ENCODE assay signal across 11 cellular contexts in genomic region chr20:45835230-45836224, GRCh38. TPM values are rescaled to one million over a fixed set of nuclear protein-coding genes. Genes with fewer than 3 reads are reported as not detected.
DNase-seq lines count a peak whose midpoint lies in the region; ATAC-seq, FAIRE-seq and TF ChIP-seq lines count a peak whose summit lies in the region.
"Had no signal": no experiment of that assay in that cellular context is flagged by ENCODE, and none has a peak within 500 bp of the region (broad histone marks: within the 10 kb centered on the region; RNA-seq: fewer than 3 reads in every experiment).

No MANE protein-coding gene starts in this region.

- DNase-seq in HepG2 (ENCODE audit: low spot score) (no peak), right lobe of liver (no peak), astrocyte of the hippocampus (ENCODE audit: low read depth, low spot score) (peak; percentile 28), immature natural killer cell (no peak), uterus (peak in 1 of 2 donors; percentile 50), superior temporal gyrus (ENCODE audit: extremely low spot score) (no peak), Caco-2 (no peak)
- no peak for DNase-seq in stimulated activated naive CD8-positive, alpha-beta T cell treated with anti-CD3 and anti-CD28 coated beads, Interleukin-15, amount 100 ng/mL, for 72 hours
- DNase-seq: DMS153, KG1 had no signal

- H3K36me3 ChIP-seq in HepG2 (replicated peaks in 1 of 2; ENCODE audit: control insufficient read depth in 1 of 2, insufficient read depth in 2 of 2, low read length in 2 of 2) = 0 out of 5 replicates have a peak, but pooled peaks cover 0 to 4% of the 10 kb centered on the region in 2 experiments
- H3K36me3 ChIP-seq in right lobe of liver = no peaks in the 10 kb centered on the region
- no peaks in the 10 kb centered on the region for H3K36me3 ChIP-seq in uterus
- H3K36me3 ChIP-seq in Caco-2 (ENCODE audit: control insufficient read depth, insufficient read depth, low read length) = no peaks in the 10 kb centered on the region

- no peaks in the 10 kb centered on the region for H3K79me2 ChIP-seq in HepG2 (ENCODE audit: insufficient read depth, low read length)

- no peak for TF ChIP-seq RAD21 in HepG2 (CRISPR knock-in tag; IDR thresholded peaks at IDR 0.05)

- POLR2A ChIA-PET in HepG2 (lab: Yijun Ruan, JAX) (interaction anchor here (2.3 kb wide), 1 partner anchor 92 kb away, joined by 6 read pairs; no protein-coding TSS in a partner anchor), Caco-2 (lab: Charles Lee) (interaction anchor here (2.0 kb wide), 1 partner anchor 99 kb away, joined by 12 read pairs; the partner anchor contains the start of gene PCIF1)

- CTCF ChIA-PET in HepG2 (lab: Yijun Ruan, JAX; ENCODE audit: low intra/inter-chr PET ratio, low total read pairs) = no interaction called here
- CTCF ChIA-PET in Caco-2 (lab: Charles Lee) = interaction anchor here (0.6 kb wide), 1 partner anchor 130 kb away, joined by 5 read pairs; no protein-coding TSS in a partner anchor

- no peak for TF ChIP-seq CTCF in HepG2 (CRISPR knock-in tag; IDR thresholded peaks at IDR 0.05)
- no peak for TF ChIP-seq CTCF in right lobe of liver (IDR thresholded peaks at IDR 0.05)
- TF ChIP-seq CTCF in uterus (IDR thresholded peaks at IDR 0.05) = peak in 1 of 4 experiments; percentile 4
- no peak for TF ChIP-seq CTCF in Caco-2 (IDR thresholded peaks at IDR 0.05; ENCODE audit: insufficient read depth in 1 of 2, low read depth in 1 of 2, low read length in 1 of 2, severe bottlenecking in 1 of 2, unreplicated experiment in 1 of 2)

- H3K4me1 Mint-ChIP-seq in immature natural killer cell (peaks cover 9 to 12% of the 10 kb centered on the region in 2 donors), Caco-2 (ENCODE audit: low read depth, unreplicated experiment) (peaks cover 10% of the 10 kb centered on the region)
- H3K4me1 Mint-ChIP-seq in stimulated activated naive CD8-positive, alpha-beta T cell treated with anti-CD3 and anti-CD28 coated beads, Interleukin-15, amount 100 ng/mL, for 72 hours = peaks cover 11% of the 10 kb centered on the region

- no peak overlapping the region for H3K27ac ChIP-seq in HepG2 (ENCODE audit: extremely low read length, insufficient read depth, low read length)
- H3K27ac ChIP-seq in right lobe of liver = no peak overlapping the region
- H3K27ac ChIP-seq in uterus = peak overlapping the region; percentile 93 to 96

- H4K20me1 ChIP-seq in HepG2 (ENCODE audit: insufficient read depth, low read length) = no peaks in the 10 kb centered on the region

- H3K4me3 Mint-ChIP-seq in immature natural killer cell = peak overlapping the region in 4 of 5 donors; percentile 29 to 83 (median 56)
- no peak overlapping the region for H3K4me3 Mint-ChIP-seq in Caco-2 (ENCODE audit: unreplicated experiment)
- H3K4me3 Mint-ChIP-seq in stimulated activated naive CD8-positive, alpha-beta T cell treated with anti-CD3 and anti-CD28 coated beads, Interleukin-15, amount 100 ng/mL, for 72 hours = no peak overlapping the region

- no peak for TF ChIP-seq POLR2A in HepG2 (IDR thresholded peaks at IDR 0.05; ENCODE audit: insufficient read depth in 1 of 2, low read depth in 2 of 2, low read length in 2 of 2)
- no peak for TF ChIP-seq POLR2A in right lobe of liver (IDR thresholded peaks at IDR 0.05)
- no peak for TF ChIP-seq POLR2A in uterus (IDR thresholded peaks at IDR 0.05)

- intact Hi-C loops in HepG2 (cut with micrococcal nuclease; ENCODE audit: unreplicated experiment) = no loop called here
- intact Hi-C loops in right lobe of liver (cut with DNase I) = no loop called here
- intact Hi-C loops in uterus (cut with DNase I; ENCODE audit: low total_unique reads) = no loop called here
- intact Hi-C loops in Caco-2 (cut with micrococcal nuclease; ENCODE audit: unreplicated experiment) = no loop called here

- H2AFZ ChIP-seq in HepG2 (ENCODE audit: low read length) = no peak overlapping the region

- peak overlapping the region; percentile 80; the same call in 1 of the 2 replicates for H3K4me2 ChIP-seq in HepG2 (ENCODE audit: low read depth, low read length)

- H3K4me3 ChIP-seq in HepG2 (replicated peaks in 1 of 3; ENCODE audit: insufficient read depth in 1 of 3, low read depth in 2 of 3, low read length in 3 of 3) (no peak overlapping the region), right lobe of liver (no peak overlapping the region), uterus (peak overlapping the region; percentile 54 to 83), Caco-2 (ENCODE audit: low read depth, low read length) (no peak overlapping the region)

- in situ Hi-C loops in HepG2 (cut with HindIII; ENCODE audit: extremely low pct_ligation_motif_present, low pct_unique_long_range_greater_than_20kb) = no loop called here

- H3K9me3 ChIP-seq in HepG2 (ENCODE audit: low read length) = no peaks in the 10 kb centered on the region
- H3K9me3 ChIP-seq in right lobe of liver = no peaks in the 10 kb centered on the region
- no peaks in the 10 kb centered on the region for H3K9me3 ChIP-seq in uterus
- no peaks in the 10 kb centered on the region for H3K9me3 ChIP-seq in Caco-2

- ATAC-seq in HepG2 (no peak), right lobe of liver (no peak)
- ATAC-seq in stimulated activated naive CD8-positive, alpha-beta T cell treated with anti-CD3 and anti-CD28 coated beads, Interleukin-15, amount 100 ng/mL, for 72 hours = no peak

- no peak overlapping the region for H3K27ac Mint-ChIP-seq in immature natural killer cell
- H3K27ac Mint-ChIP-seq in Caco-2 (ENCODE audit: unreplicated experiment) = no peak overlapping the region
- H3K27ac Mint-ChIP-seq in stimulated activated naive CD8-positive, alpha-beta T cell treated with anti-CD3 and anti-CD28 coated beads, Interleukin-15, amount 100 ng/mL, for 72 hours = peak overlapping the region in 1 of 2 donors; percentile 12
- H3K27ac Mint-ChIP-seq: activated naive CD4-positive, alpha-beta T cell treated with anti-CD3 and anti-CD28 coated beads, Interleukin-2, amount 50 U/mL, for 24 hours had no signal

- no peak for FAIRE-seq in HepG2 (lab: Jason Lieb, UNC)

- H3K36me3 Mint-ChIP-seq in immature natural killer cell = no peaks in the 10 kb centered on the region
- H3K36me3 Mint-ChIP-seq in Caco-2 (ENCODE audit: insufficient read depth, unreplicated experiment) = peaks cover 3% of the 10 kb centered on the region
- H3K36me3 Mint-ChIP-seq: activated naive CD4-positive, alpha-beta T cell treated with anti-CD3 and anti-CD28 coated beads, Interleukin-2, amount 50 U/mL, for 24 hours had no signal

- no peaks in the 10 kb centered on the region for H3K9me3 Mint-ChIP-seq in immature natural killer cell
- no peaks in the 10 kb centered on the region for H3K9me3 Mint-ChIP-seq in Caco-2 (ENCODE audit: unreplicated experiment)
- no peaks in the 10 kb centered on the region for H3K9me3 Mint-ChIP-seq in stimulated activated naive CD8-positive, alpha-beta T cell treated with anti-CD3 and anti-CD28 coated beads, Interleukin-15, amount 100 ng/mL, for 72 hours
- H3K9me3 Mint-ChIP-seq: activated naive CD4-positive, alpha-beta T cell treated with anti-CD3 and anti-CD28 coated beads, Interleukin-2, amount 50 U/mL, for 24 hours had no signal

- WGBS in HepG2 (ENCODE audit: low lambda C conversion rate) = 88% methylated on average over 10 of the region's 10 CpGs
- WGBS in right lobe of liver (ENCODE audit: insufficient coverage, low coverage, low lambda C conversion rate, missing lambda C conversion rate) = 76% methylated on average over 9 of the region's 10 CpGs

- no peaks in the 10 kb centered on the region for H3K27me3 ChIP-seq in HepG2 (ENCODE audit: control insufficient read depth in 1 of 2, insufficient read depth in 2 of 2, low read length in 2 of 2)
- H3K27me3 ChIP-seq in right lobe of liver = no peaks in the 10 kb centered on the region
- H3K27me3 ChIP-seq in uterus = no peaks in the 10 kb centered on the region
- no peaks in the 10 kb centered on the region for H3K27me3 ChIP-seq in Caco-2 (replicated peaks; ENCODE audit: control insufficient read depth, insufficient read depth, low read length)

- no peak overlapping the region for H3K9ac ChIP-seq in HepG2 (ENCODE audit: insufficient read depth, low read depth, low read length)

- no peak for TF ChIP-seq EP300 in HepG2 (IDR thresholded peaks at IDR 0.05; ENCODE audit: low read depth in 2 of 2, low read length in 2 of 2)
- no peak for TF ChIP-seq EP300 in HepG2 (CRISPR knock-in tag; IDR thresholded peaks at IDR 0.05; ENCODE audit: borderline replicate concordance)

- H3K4me1 ChIP-seq in HepG2 (ENCODE audit: insufficient read depth, low read length) = peaks cover 47% of the 10 kb centered on the region
- H3K4me1 ChIP-seq in right lobe of liver = peaks cover 0 to 7% (median 0%) of the 10 kb centered on the region in 4 donors
- H3K4me1 ChIP-seq in uterus = peaks cover 9 to 13% of the 10 kb centered on the region in 2 donors
- peaks cover 13% of the 10 kb centered on the region for H3K4me1 ChIP-seq in Caco-2

- H3K27me3 Mint-ChIP-seq in immature natural killer cell (ENCODE audit: low read depth in 3 of 3) = no peaks in the 10 kb centered on the region
- H3K27me3 Mint-ChIP-seq in Caco-2 (ENCODE audit: insufficient read depth, unreplicated experiment) = no peaks in the 10 kb centered on the region
- H3K27me3 Mint-ChIP-seq in stimulated activated naive CD8-positive, alpha-beta T cell treated with anti-CD3 and anti-CD28 coated beads, Interleukin-15, amount 100 ng/mL, for 72 hours = no peaks in the 10 kb centered on the region
- H3K27me3 Mint-ChIP-seq: activated naive CD4-positive, alpha-beta T cell treated with anti-CD3 and anti-CD28 coated beads, Interleukin-2, amount 50 U/mL, for 24 hours had no signal

- BruUV-seq in HepG2 (replicated peaks; lab: Mats Ljungman, UMichigan) = no TSS peak
- BruUV-seq in Caco-2 (replicated peaks; lab: Mats Ljungman, UMichigan) = no TSS peak

RNA-seq across cellular contexts. Expression of gene SNX21, which starts 1.9 kb away (rescaled TPM):
- total RNA-seq in HepG2 (2016; rRNA removed; fragmentation: Illumina TruSeq; extraction: Trizol) = 9.3 and 12.8 TPM in 2 replicates
- total RNA-seq in HepG2 (2016; cell fraction: cytosol; rRNA removed; fragmentation: Illumina TruSeq; extraction: Trizol; ENCODE audit: low read depth) = 3.2 and 4.1 TPM in 2 replicates
- total RNA-seq in HepG2 (2016; cell fraction: insoluble cytoplasmic fraction; rRNA removed; fragmentation: Illumina TruSeq; extraction: Trizol) = 8.3 and 13.1 TPM in 2 replicates
- 8.2 and 11.5 TPM in 2 replicates for total RNA-seq in HepG2 (2016; cell fraction: membrane; rRNA removed; fragmentation: Illumina TruSeq; extraction: Trizol)
- 8.8 and 9.6 TPM in 2 replicates for total RNA-seq in HepG2 (2016; cell fraction: nucleus; rRNA removed; fragmentation: Illumina TruSeq; extraction: Trizol)
- 7.7 and 9.3 TPM in 2 replicates for polyA plus RNA-seq in HepG2 (2011; rRNA removed)
- 5.3 and 8.0 TPM in 2 replicates for polyA plus RNA-seq in HepG2 (2011; cell fraction: cytosol; rRNA removed)
- 19.8 and 23.5 TPM in 2 replicates for polyA plus RNA-seq in HepG2 (2011; cell fraction: nucleus; rRNA removed)
- 2.8 and 3.5 TPM in 2 replicates for polyA plus RNA-seq in HepG2 (2012)
- polyA plus RNA-seq in HepG2 (2016; cell fraction: cytosol; fragmentation: Illumina TruSeq; extraction: Trizol; ENCODE audit: low read depth) = 3.6 and 3.9 TPM in 2 replicates
- 9.9 and 11.5 TPM in 2 replicates for polyA plus RNA-seq in HepG2 (2016; cell fraction: insoluble cytoplasmic fraction; fragmentation: Illumina TruSeq; extraction: Trizol; ENCODE audit: low read depth)
- polyA plus RNA-seq in HepG2 (2016; cell fraction: membrane; fragmentation: Illumina TruSeq; extraction: Trizol; ENCODE audit: low read depth) = 7.4 and 8.6 TPM in 2 replicates
- polyA plus RNA-seq in HepG2 (2016; cell fraction: nucleus; fragmentation: Illumina TruSeq; extraction: Trizol; ENCODE audit: insufficient read depth, low read depth) = 12.4 and 16.9 TPM in 2 replicates
- 4.7 and 14.9 TPM in 2 replicates for polyA minus RNA-seq in HepG2 (2011; rRNA and poly(A)+ RNA removed; ENCODE audit: low replicate concordance)
- 5.2 and 5.3 TPM in 2 replicates for polyA minus RNA-seq in HepG2 (2011; cell fraction: cytosol; rRNA and poly(A)+ RNA removed)
- 13.4 and 17.7 TPM in 2 replicates for polyA minus RNA-seq in HepG2 (2011; cell fraction: nucleus; rRNA and poly(A)+ RNA removed)
- total RNA-seq in right lobe of liver = 10 to 100 TPM in 2 of 6 experiments, 1 to 10 TPM in 4; 3.4 to 21.8 (median 6.8) TPM
- polyA plus RNA-seq in immature natural killer cell = 1 to 10 TPM; 1.6 to 2.5 (median 2.2) TPM
- 100 to 1,000 TPM in 1 of 4 donors, 10 to 100 TPM in 3; 56.5 to 145 (median 63.2) TPM for total RNA-seq in uterus
- 14.1 and 15.6 TPM in 2 replicates for total RNA-seq in Caco-2 (2022)

RNA-seq across cellular contexts. Expression of gene TNNC2, which starts 8.4 kb away (rescaled TPM):
- 4.7 and 7.1 TPM in 2 replicates for total RNA-seq in HepG2 (2016; rRNA removed; fragmentation: Illumina TruSeq; extraction: Trizol)
- 1.9 TPM in 2 replicates for total RNA-seq in HepG2 (2016; cell fraction: cytosol; rRNA removed; fragmentation: Illumina TruSeq; extraction: Trizol; ENCODE audit: low read depth)
- total RNA-seq in HepG2 (2016; cell fraction: insoluble cytoplasmic fraction; rRNA removed; fragmentation: Illumina TruSeq; extraction: Trizol) = 3.9 and 7.3 TPM in 2 replicates
- total RNA-seq in HepG2 (2016; cell fraction: membrane; rRNA removed; fragmentation: Illumina TruSeq; extraction: Trizol) = 1.4 and 2.9 TPM in 2 replicates
- 0.78 and 1.0 TPM in 2 replicates for total RNA-seq in HepG2 (2016; cell fraction: nucleus; rRNA removed; fragmentation: Illumina TruSeq; extraction: Trizol)
- polyA plus RNA-seq in HepG2 (2011; rRNA removed) = 1.8 and 2.5 TPM in 2 replicates
- 4.6 and 5.7 TPM in 2 replicates for polyA plus RNA-seq in HepG2 (2011; cell fraction: cytosol; rRNA removed)
- polyA plus RNA-seq in HepG2 (2011; cell fraction: nucleus; rRNA removed) = 1.7 and 1.9 TPM in 2 replicates
- 2.2 and 3.6 TPM in 2 replicates for polyA plus RNA-seq in HepG2 (2012)
- polyA plus RNA-seq in HepG2 (2016; cell fraction: cytosol; fragmentation: Illumina TruSeq; extraction: Trizol; ENCODE audit: low read depth) = 1.7 and 2.4 TPM in 2 replicates
- 8.8 and 10.1 TPM in 2 replicates for polyA plus RNA-seq in HepG2 (2016; cell fraction: insoluble cytoplasmic fraction; fragmentation: Illumina TruSeq; extraction: Trizol; ENCODE audit: low read depth)
- 1.5 and 1.8 TPM in 2 replicates for polyA plus RNA-seq in HepG2 (2016; cell fraction: membrane; fragmentation: Illumina TruSeq; extraction: Trizol; ENCODE audit: low read depth)
- 3.3 and 3.6 TPM in 2 replicates for polyA plus RNA-seq in HepG2 (2016; cell fraction: nucleus; fragmentation: Illumina TruSeq; extraction: Trizol; ENCODE audit: insufficient read depth, low read depth)
- 1.7 and 2.9 TPM in 2 replicates for polyA minus RNA-seq in HepG2 (2011; rRNA and poly(A)+ RNA removed; ENCODE audit: low replicate concordance)
- 1.3 TPM in 1 of 2 replicates, not detected in the other for polyA minus RNA-seq in HepG2 (2011; cell fraction: cytosol; rRNA and poly(A)+ RNA removed)
- polyA minus RNA-seq in HepG2 (2011; cell fraction: nucleus; rRNA and poly(A)+ RNA removed) = 1.3 and 1.7 TPM in 2 replicates
- total RNA-seq in right lobe of liver = 1 to 10 TPM in 1 of 6 experiments, under 1 TPM in 2, not detected in 3; 0.37 to 3.5 (median 0.86) TPM
- polyA plus RNA-seq in immature natural killer cell = under 1 TPM in 1 of 3 donors, not detected in 2; 0.77 TPM
- 1 to 10 TPM in 1 of 4 donors, under 1 TPM in 1, not detected in 2; 0.59 to 1.3 TPM for total RNA-seq in uterus
- not detected in 2 replicates for total RNA-seq in Caco-2 (2022)

RNA-seq across cellular contexts. Expression of gene ACOT8, which starts 21.7 kb away (rescaled TPM):
- total RNA-seq in HepG2 (2016; rRNA removed; fragmentation: Illumina TruSeq; extraction: Trizol) (31.4 and 39.1 TPM in 2 replicates), right lobe of liver (10 to 100 TPM; 13.9 to 32.1 (median 19.4) TPM), uterus (10 to 100 TPM; 17.2 to 31.5 (median 23.5) TPM), Caco-2 (2022) (35.1 and 36.2 TPM in 2 replicates)
- 13.6 and 16.0 TPM in 2 replicates for total RNA-seq in HepG2 (2016; cell fraction: cytosol; rRNA removed; fragmentation: Illumina TruSeq; extraction: Trizol; ENCODE audit: low read depth)
- 30.3 and 38.0 TPM in 2 replicates for total RNA-seq in HepG2 (2016; cell fraction: insoluble cytoplasmic fraction; rRNA removed; fragmentation: Illumina TruSeq; extraction: Trizol)
- total RNA-seq in HepG2 (2016; cell fraction: membrane; rRNA removed; fragmentation: Illumina TruSeq; extraction: Trizol) = 19.0 and 20.4 TPM in 2 replicates
- total RNA-seq in HepG2 (2016; cell fraction: nucleus; rRNA removed; fragmentation: Illumina TruSeq; extraction: Trizol) = 17.7 and 20.1 TPM in 2 replicates
- polyA plus RNA-seq in HepG2 (2011; rRNA removed) (45.5 and 54.4 TPM in 2 replicates), immature natural killer cell (10 to 100 TPM; 46.9 to 83.7 (median 50.2) TPM)
- 50.4 and 73.4 TPM in 2 replicates for polyA plus RNA-seq in HepG2 (2011; cell fraction: cytosol; rRNA removed)
- polyA plus RNA-seq in HepG2 (2011; cell fraction: nucleus; rRNA removed) = 70.1 and 71.8 TPM in 2 replicates
- polyA plus RNA-seq in HepG2 (2012) = 16.3 and 20.3 TPM in 2 replicates
- 11.4 and 13.6 TPM in 2 replicates for polyA plus RNA-seq in HepG2 (2016; cell fraction: cytosol; fragmentation: Illumina TruSeq; extraction: Trizol; ENCODE audit: low read depth)
- 33.1 and 35.2 TPM in 2 replicates for polyA plus RNA-seq in HepG2 (2016; cell fraction: insoluble cytoplasmic fraction; fragmentation: Illumina TruSeq; extraction: Trizol; ENCODE audit: low read depth)
- 13.3 and 16.5 TPM in 2 replicates for polyA plus RNA-seq in HepG2 (2016; cell fraction: membrane; fragmentation: Illumina TruSeq; extraction: Trizol; ENCODE audit: low read depth)
- 27.1 and 29.1 TPM in 2 replicates for polyA plus RNA-seq in HepG2 (2016; cell fraction: nucleus; fragmentation: Illumina TruSeq; extraction: Trizol; ENCODE audit: insufficient read depth, low read depth)
- 60.4 and 71.0 TPM in 2 replicates for polyA minus RNA-seq in HepG2 (2011; rRNA and poly(A)+ RNA removed; ENCODE audit: low replicate concordance)
- 13.3 and 13.7 TPM in 2 replicates for polyA minus RNA-seq in HepG2 (2011; cell fraction: cytosol; rRNA and poly(A)+ RNA removed)
- polyA minus RNA-seq in HepG2 (2011; cell fraction: nucleus; rRNA and poly(A)+ RNA removed) = 30.1 and 36.4 TPM in 2 replicates

RNA-seq across cellular contexts. Expression of gene ZSWIM3, which starts 21.9 kb away (rescaled TPM):
- total RNA-seq in HepG2 (2016; rRNA removed; fragmentation: Illumina TruSeq; extraction: Trizol) (5.8 and 7.3 TPM in 2 replicates), right lobe of liver (1 to 10 TPM; 1.7 to 2.7 (median 1.9) TPM), uterus (1 to 10 TPM; 3.1 to 9.2 (median 4.3) TPM), Caco-2 (2022) (6.1 and 6.4 TPM in 2 replicates)
- 0.81 and 1.2 TPM in 2 replicates for total RNA-seq in HepG2 (2016; cell fraction: cytosol; rRNA removed; fragmentation: Illumina TruSeq; extraction: Trizol; ENCODE audit: low read depth)
- 5.4 and 6.5 TPM in 2 replicates for total RNA-seq in HepG2 (2016; cell fraction: insoluble cytoplasmic fraction; rRNA removed; fragmentation: Illumina TruSeq; extraction: Trizol)
- 2.4 and 2.6 TPM in 2 replicates for total RNA-seq in HepG2 (2016; cell fraction: membrane; rRNA removed; fragmentation: Illumina TruSeq; extraction: Trizol)
- total RNA-seq in HepG2 (2016; cell fraction: nucleus; rRNA removed; fragmentation: Illumina TruSeq; extraction: Trizol) = 3.2 and 3.8 TPM in 2 replicates
- polyA plus RNA-seq in HepG2 (2011; rRNA removed) (5.2 and 7.1 TPM in 2 replicates), immature natural killer cell (1 to 10 TPM in 2 of 3 donors, not detected in 1; 1.2 to 3.1 TPM)
- 5.2 and 6.1 TPM in 2 replicates for polyA plus RNA-seq in HepG2 (2011; cell fraction: cytosol; rRNA removed)
- polyA plus RNA-seq in HepG2 (2011; cell fraction: nucleus; rRNA removed) = 3.7 and 5.1 TPM in 2 replicates
- polyA plus RNA-seq in HepG2 (2012) = 3.8 and 4.3 TPM in 2 replicates
- 0.27 and 0.34 TPM in 2 replicates for polyA plus RNA-seq in HepG2 (2016; cell fraction: cytosol; fragmentation: Illumina TruSeq; extraction: Trizol; ENCODE audit: low read depth)
- polyA plus RNA-seq in HepG2 (2016; cell fraction: insoluble cytoplasmic fraction; fragmentation: Illumina TruSeq; extraction: Trizol; ENCODE audit: low read depth) = 3.5 and 4.2 TPM in 2 replicates
- 0.60 and 1.0 TPM in 2 replicates for polyA plus RNA-seq in HepG2 (2016; cell fraction: membrane; fragmentation: Illumina TruSeq; extraction: Trizol; ENCODE audit: low read depth)
- 4.9 and 5.3 TPM in 2 replicates for polyA plus RNA-seq in HepG2 (2016; cell fraction: nucleus; fragmentation: Illumina TruSeq; extraction: Trizol; ENCODE audit: insufficient read depth, low read depth)
- 18.3 and 18.9 TPM in 2 replicates for polyA minus RNA-seq in HepG2 (2011; rRNA and poly(A)+ RNA removed; ENCODE audit: low replicate concordance)
- 6.0 and 8.8 TPM in 2 replicates for polyA minus RNA-seq in HepG2 (2011; cell fraction: cytosol; rRNA and poly(A)+ RNA removed)
- polyA minus RNA-seq in HepG2 (2011; cell fraction: nucleus; rRNA and poly(A)+ RNA removed) = 3.6 and 5.2 TPM in 2 replicates

RNA-seq across cellular contexts. Expression of gene UBE2C, which starts 23.1 kb away (rescaled TPM):
- 123 and 139 TPM in 2 replicates for total RNA-seq in HepG2 (2016; rRNA removed; fragmentation: Illumina TruSeq; extraction: Trizol)
- total RNA-seq in HepG2 (2016; cell fraction: cytosol; rRNA removed; fragmentation: Illumina TruSeq; extraction: Trizol; ENCODE audit: low read depth) = 108 and 125 TPM in 2 replicates
- total RNA-seq in HepG2 (2016; cell fraction: insoluble cytoplasmic fraction; rRNA removed; fragmentation: Illumina TruSeq; extraction: Trizol) = 118 and 139 TPM in 2 replicates
- 79.5 and 81.6 TPM in 2 replicates for total RNA-seq in HepG2 (2016; cell fraction: membrane; rRNA removed; fragmentation: Illumina TruSeq; extraction: Trizol)
- total RNA-seq in HepG2 (2016; cell fraction: nucleus; rRNA removed; fragmentation: Illumina TruSeq; extraction: Trizol) = 34.2 and 41.5 TPM in 2 replicates
- polyA plus RNA-seq in HepG2 (2011; rRNA removed) = 58.6 and 100 TPM in 2 replicates
- polyA plus RNA-seq in HepG2 (2011; cell fraction: cytosol; rRNA removed) = 63.8 and 96.2 TPM in 2 replicates
- polyA plus RNA-seq in HepG2 (2011; cell fraction: nucleus; rRNA removed) = 29.8 and 37.6 TPM in 2 replicates
- 47.4 and 65.0 TPM in 2 replicates for polyA plus RNA-seq in HepG2 (2012)
- polyA plus RNA-seq in HepG2 (2016; cell fraction: cytosol; fragmentation: Illumina TruSeq; extraction: Trizol; ENCODE audit: low read depth) = 79.9 and 83.0 TPM in 2 replicates
- polyA plus RNA-seq in HepG2 (2016; cell fraction: insoluble cytoplasmic fraction; fragmentation: Illumina TruSeq; extraction: Trizol; ENCODE audit: low read depth) = 212 and 226 TPM in 2 replicates
- 72.2 and 74.7 TPM in 2 replicates for polyA plus RNA-seq in HepG2 (2016; cell fraction: membrane; fragmentation: Illumina TruSeq; extraction: Trizol; ENCODE audit: low read depth)
- 105 and 106 TPM in 2 replicates for polyA plus RNA-seq in HepG2 (2016; cell fraction: nucleus; fragmentation: Illumina TruSeq; extraction: Trizol; ENCODE audit: insufficient read depth, low read depth)
- 49.8 and 263 TPM in 2 replicates for polyA minus RNA-seq in HepG2 (2011; rRNA and poly(A)+ RNA removed; ENCODE audit: low replicate concordance)
- polyA minus RNA-seq in HepG2 (2011; cell fraction: cytosol; rRNA and poly(A)+ RNA removed) = 28.6 and 38.5 TPM in 2 replicates
- polyA minus RNA-seq in HepG2 (2011; cell fraction: nucleus; rRNA and poly(A)+ RNA removed) = 13.6 and 17.3 TPM in 2 replicates
- total RNA-seq in right lobe of liver = 1 to 10 TPM in 4 of 6 experiments, under 1 TPM in 1, not detected in 1; 0.66 to 5.8 (median 3.7) TPM
- 1 to 10 TPM in 2 of 3 donors, not detected in 1; 1.9 to 2.0 TPM for polyA plus RNA-seq in immature natural killer cell
- total RNA-seq in uterus = 10 to 100 TPM in 1 of 4 donors, not detected in 3; 12.4 TPM
- 409 and 423 TPM in 2 replicates for total RNA-seq in Caco-2 (2022)

Comparison
In these comparisons a context has a peak if more than half of its experiments do, and no peak if none do; other contexts are left out.
1. H3K27ac ChIP-seq: peak in uterus (2 of 2); none in HepG2 (single experiment) and right lobe of liver (0 of 3).
2. H3K4me3 ChIP-seq: peak in uterus (2 of 2); none in HepG2 (0 of 3), right lobe of liver (0 of 3) and Caco-2 (single experiment).
3. H3K4me3 Mint-ChIP-seq: peak in immature natural killer cell (4 of 5); none in Caco-2 (single experiment) and stimulated activated naive CD8-positive, alpha-beta T cell treated with anti-CD3 and anti-CD28 coated beads, Interleukin-15, amount 100 ng/mL, for 72 hours (0 of 2).